Comparison of ENCODE assay signal across 22 cellular contexts in genomic region chr9:129305246-129305645, GRCh38.
DNase-seq lines count a peak whose midpoint lies in the region; ATAC-seq, FAIRE-seq and TF ChIP-seq lines count a peak whose summit lies in the region.
"Had no signal": no experiment of that assay in that cellular context is flagged by ENCODE, and none has a peak within 500 bp of the region (broad histone marks: within the 10 kb centered on the region; RNA-seq: fewer than 3 reads in every experiment).

No MANE protein-coding gene starts in this region.

- H3K4me1 Mint-ChIP-seq in stimulated activated effector memory CD8-positive, alpha-beta T cell treated with anti-CD3 and anti-CD28 coated beads, Interleukin-12 subunit alpha, Interleukin-12 subunit beta, amount 100 ng/mL, for 72 hours, result no peaks in the 10 kb centered on the region

- TF ChIP-seq CTCF in right lobe of liver (IDR thresholded peaks at IDR 0.05) (no peak), HepG2 (CRISPR knock-in tag; IDR thresholded peaks at IDR 0.05) (no peak), sigmoid colon (IDR thresholded peaks at IDR 0.05) (no peak)

- no peaks in the 10 kb centered on the region for H4K20me1 ChIP-seq in HepG2 (ENCODE audit: insufficient read depth, low read length)

- TF ChIP-seq POLR2A in right lobe of liver (IDR thresholded peaks at IDR 0.05), result no peak
- TF ChIP-seq POLR2A in HepG2 (IDR thresholded peaks at IDR 0.05; ENCODE audit: insufficient read depth in 1 of 2, low read depth in 2 of 2, low read length in 2 of 2), result no peak
- TF ChIP-seq POLR2A in sigmoid colon (IDR thresholded peaks at IDR 0.05), result no peak

- H3K79me2 ChIP-seq in HepG2 (ENCODE audit: insufficient read depth, low read length), result no peaks in the 10 kb centered on the region

- no peak overlapping the region for H3K4me3 Mint-ChIP-seq in stimulated activated effector memory CD8-positive, alpha-beta T cell treated with anti-CD3 and anti-CD28 coated beads, Interleukin-12 subunit alpha, Interleukin-12 subunit beta, amount 100 ng/mL, for 72 hours
- H3K4me3 Mint-ChIP-seq: CD8-positive, alpha-beta memory T cell had no signal

- no peak overlapping the region for H2AFZ ChIP-seq in HepG2 (ENCODE audit: low read length)
- H2AFZ ChIP-seq: PC-9 had no signal

- peak; percentile 35 for DNase-seq in activated CD8-positive, alpha-beta memory T cell treated with anti-CD3 and anti-CD28 coated beads for 24 hours
- no peak for DNase-seq in activated CD8-positive, alpha-beta memory T cell treated with anti-CD3 and anti-CD28 coated beads, Interleukin-2, amount 50 U/mL, for 48 hours
- peak; percentile 5 to 33 (median 27) for DNase-seq in right lobe of liver
- DNase-seq in HepG2 (ENCODE audit: low spot score), result no peak
- peak; percentile 4 for DNase-seq in sigmoid colon
- no peak for DNase-seq in stimulated activated effector memory CD8-positive, alpha-beta T cell treated with anti-CD3 and anti-CD28 coated beads, Interleukin-12 subunit alpha, Interleukin-12 subunit beta, amount 100 ng/mL, for 72 hours (ENCODE audit: low spot score in 2 of 2)
- DNase-seq in central memory CD4-positive, alpha-beta T cell, result no peak
- no peak for DNase-seq in CD1c-positive myeloid dendritic cell (ENCODE audit: extremely low spot score)
- DNase-seq: BE2C; CD8-positive, alpha-beta memory T cell; DMS79; IMR-90; Karpas-422; MG63; NCI-H1092; NCI-H2081 treated with DMSO at 0.1 percent for 48 hours; NCI-H2227 treated with DMSO at 0.1 percent for 48 hours; NCI-H524; PC-9 had no signal

- H3K27ac Mint-ChIP-seq in stimulated activated effector memory CD8-positive, alpha-beta T cell treated with anti-CD3 and anti-CD28 coated beads, Interleukin-12 subunit alpha, Interleukin-12 subunit beta, amount 100 ng/mL, for 72 hours, result no peak overlapping the region
- H3K27ac Mint-ChIP-seq: CD8-positive, alpha-beta memory T cell had no signal

- H3K4me3 ChIP-seq in right lobe of liver (no peak overlapping the region), HepG2 (replicated peaks in 1 of 3; ENCODE audit: insufficient read depth in 1 of 3, low read depth in 2 of 3, low read length in 3 of 3) (no peak overlapping the region), sigmoid colon (no peak overlapping the region)
- H3K4me3 ChIP-seq: HAP-1, MG63, PC-9 had no signal

- H3K4me1 ChIP-seq in right lobe of liver (no peaks in the 10 kb centered on the region), HepG2 (ENCODE audit: insufficient read depth, low read length) (peaks cover 21% of the 10 kb centered on the region), sigmoid colon (no peaks in the 10 kb centered on the region)
- H3K4me1 ChIP-seq: BE2C had no signal

- no peaks in the 10 kb centered on the region for H3K27me3 ChIP-seq in right lobe of liver
- H3K27me3 ChIP-seq in HepG2 (ENCODE audit: control insufficient read depth in 1 of 2, insufficient read depth in 2 of 2, low read length in 2 of 2), result peaks cover 2 to 20% of the 10 kb centered on the region in 2 experiments; a peak in 2 of 5 replicates
- H3K27me3 ChIP-seq in sigmoid colon, result no peaks in the 10 kb centered on the region
- H3K27me3 ChIP-seq: BE2C, MG63 had no signal

- H3K27ac ChIP-seq in right lobe of liver (no peak overlapping the region), HepG2 (ENCODE audit: extremely low read length, insufficient read depth, low read length) (no peak overlapping the region), sigmoid colon (no peak overlapping the region)
- H3K27ac ChIP-seq: 22Rv1, PC-9 had no signal

- TF ChIP-seq EP300 in HepG2 (IDR thresholded peaks at IDR 0.05; ENCODE audit: low read depth in 2 of 2, low read length in 2 of 2), result no peak
- TF ChIP-seq EP300 in HepG2 (CRISPR knock-in tag; IDR thresholded peaks at IDR 0.05; ENCODE audit: borderline replicate concordance), result no peak
- no peak for TF ChIP-seq EP300 in sigmoid colon (IDR thresholded peaks at IDR 0.05)

- ATAC-seq in right lobe of liver, result no peak
- no peak for ATAC-seq in HepG2
- no peak for ATAC-seq in stimulated activated effector memory CD8-positive, alpha-beta T cell treated with anti-CD3 and anti-CD28 coated beads, Interleukin-12 subunit alpha, Interleukin-12 subunit beta, amount 100 ng/mL, for 72 hours

- POLR2A ChIA-PET in HepG2 (lab: Yijun Ruan, JAX), result no interaction called here

- H3K9me3 ChIP-seq in right lobe of liver (no peaks in the 10 kb centered on the region), HepG2 (ENCODE audit: low read length) (peaks cover 6% of the 10 kb centered on the region; the same call in 1 of the 2 replicates), sigmoid colon (peaks cover 0 to 3% (median 0%) of the 10 kb centered on the region in 4 donors)

- intact Hi-C loops in right lobe of liver (cut with DNase I) (no loop called here), HepG2 (cut with micrococcal nuclease; ENCODE audit: unreplicated experiment) (loop anchor here (5.0 kb wide), 1 partner anchor 37 kb away; no protein-coding TSS in a partner anchor), sigmoid colon (cut with DNase I) (no loop called here)

- FAIRE-seq in HepG2 (lab: Jason Lieb, UNC), result no peak
- FAIRE-seq: D721Med had no signal

- H3K9me3 Mint-ChIP-seq in stimulated activated effector memory CD8-positive, alpha-beta T cell treated with anti-CD3 and anti-CD28 coated beads, Interleukin-12 subunit alpha, Interleukin-12 subunit beta, amount 100 ng/mL, for 72 hours, result no peaks in the 10 kb centered on the region
- H3K9me3 Mint-ChIP-seq: CD8-positive, alpha-beta memory T cell had no signal

- CTCF ChIA-PET in HepG2 (lab: Yijun Ruan, JAX; ENCODE audit: low intra/inter-chr PET ratio, low total read pairs), result no interaction called here

- H3K36me3 Mint-ChIP-seq in stimulated activated effector memory CD8-positive, alpha-beta T cell treated with anti-CD3 and anti-CD28 coated beads, Interleukin-12 subunit alpha, Interleukin-12 subunit beta, amount 100 ng/mL, for 72 hours, result no peaks in the 10 kb centered on the region
- H3K36me3 Mint-ChIP-seq: CD8-positive, alpha-beta memory T cell had no signal

- H3K9ac ChIP-seq in HepG2 (ENCODE audit: insufficient read depth, low read depth, low read length), result no peak overlapping the region

- BruUV-seq in HepG2 (replicated peaks; lab: Mats Ljungman, UMichigan), result no TSS peak

- H3K4me2 ChIP-seq in HepG2 (ENCODE audit: low read depth, low read length), result no peak overlapping the region
- H3K4me2 ChIP-seq: PC-9 had no signal

- WGBS in right lobe of liver (ENCODE audit: insufficient coverage, low coverage, low lambda C conversion rate, missing lambda C conversion rate), result 64% methylated on average over 5 of the region's 8 CpGs
- WGBS in HepG2 (ENCODE audit: low lambda C conversion rate), result 43% methylated on average over 8 of the region's 8 CpGs
- 81 to 86% methylated on average over 8 of the region's 8 CpGs for WGBS in sigmoid colon, 2 donors

- no peak for TF ChIP-seq RAD21 in HepG2 (CRISPR knock-in tag; IDR thresholded peaks at IDR 0.05)

- in situ Hi-C loops in HepG2 (cut with HindIII; ENCODE audit: extremely low pct_ligation_motif_present, low pct_unique_long_range_greater_than_20kb), result no loop called here

- no peaks in the 10 kb centered on the region for H3K36me3 ChIP-seq in right lobe of liver
- no peaks in the 10 kb centered on the region for H3K36me3 ChIP-seq in HepG2 (replicated peaks in 1 of 2; ENCODE audit: control insufficient read depth in 1 of 2, insufficient read depth in 2 of 2, low read length in 2 of 2)
- H3K36me3 ChIP-seq in sigmoid colon, result no peaks in the 10 kb centered on the region
- H3K36me3 ChIP-seq: BE2C, HAP-1, MG63 had no signal

TF ChIP-seq in HepG2, 621 proteins besides CTCF, POLR2A, EP300 and RAD21:
- TF ChIP-seq SOX13 (IDR thresholded peaks at IDR 0.05), result no peak
- TF ChIP-seq SOX13 (CRISPR knock-in tag; conservative IDR thresholded peaks at IDR 0.05 in 1 of 2, IDR thresholded peaks at IDR 0.05 in 1 of 2), result no peak
- no peak for TF ChIP-seq ZNF20 (CRISPR knock-in tag; IDR thresholded peaks at IDR 0.05)
- no peak for TF ChIP-seq SRSF9 (IDR thresholded peaks at IDR 0.05; ENCODE audit: borderline replicate concordance, insufficient read depth, low read depth, low read length, poor library complexity, severe bottlenecking)
- TF ChIP-seq ZMAT5 (CRISPR knock-in tag; IDR thresholded peaks at IDR 0.05; ENCODE audit: borderline replicate concordance, low read depth), result no peak
- TF ChIP-seq NAIF1 (CRISPR knock-in tag; IDR thresholded peaks at IDR 0.05; ENCODE audit: borderline replicate concordance), result no peak
- TF ChIP-seq FOXA1 (IDR thresholded peaks at IDR 0.05), result no peak
- no peak for TF ChIP-seq FOXA1 (CRISPR knock-in tag; IDR thresholded peaks at IDR 0.05)
- no peak for TF ChIP-seq ZKSCAN8 (CRISPR knock-in tag; IDR thresholded peaks at IDR 0.05; ENCODE audit: borderline replicate concordance)
- no peak for TF ChIP-seq ZNF569 (CRISPR knock-in tag; IDR thresholded peaks at IDR 0.05; ENCODE audit: borderline replicate concordance)
- no peak for TF ChIP-seq ZNF557 (CRISPR knock-in tag; IDR thresholded peaks at IDR 0.05)
- TF ChIP-seq ZFP1 (CRISPR knock-in tag; IDR thresholded peaks at IDR 0.05), result no peak
- TF ChIP-seq ZNF230 (CRISPR knock-in tag; IDR thresholded peaks at IDR 0.05), result no peak
- TF ChIP-seq ZBTB43 (CRISPR knock-in tag; conservative IDR thresholded peaks at IDR 0.05), result no peak

Comparison
In these comparisons a context has a peak if more than half of its experiments do, and no peak if none do; other contexts are left out.
1. DNase-seq: peak in activated CD8-positive, alpha-beta memory T cell treated with anti-CD3 and anti-CD28 coated beads for 24 hours (single experiment), right lobe of liver (3 of 3) and sigmoid colon (single experiment); none in activated CD8-positive, alpha-beta memory T cell treated with anti-CD3 and anti-CD28 coated beads, Interleukin-2, amount 50 U/mL, for 48 hours (single experiment), HepG2 (single experiment), stimulated activated effector memory CD8-positive, alpha-beta T cell treated with anti-CD3 and anti-CD28 coated beads, Interleukin-12 subunit alpha, Interleukin-12 subunit beta, amount 100 ng/mL, for 72 hours (0 of 2), central memory CD4-positive, alpha-beta T cell (single experiment) and CD1c-positive myeloid dendritic cell (single experiment).